ENCODE assay signal across 11 cellular contexts in genomic region chr12:94714378-94714777, GRCh38.
DNase-seq lines count a peak whose midpoint lies in the region; FAIRE-seq and TF ChIP-seq lines count a peak whose summit lies in the region.
"Had no signal": no experiment of that assay in that cellular context is flagged by ENCODE, and none has a peak within 500 bp of the region (broad histone marks: within the 10 kb centered on the region; RNA-seq: fewer than 3 reads in every experiment).

No MANE protein-coding gene starts in this region.

- H3K36me3 Mint-ChIP-seq in chondrocyte (ENCODE audit: low read depth) = no peaks in the 10 kb centered on the region
- H3K36me3 Mint-ChIP-seq: immature natural killer cell had no signal

- TF ChIP-seq CTCF in RWPE1 (conservative IDR thresholded peaks at IDR 0.05; ENCODE audit: low read depth) (no peak), fibroblast of villous mesenchyme (IDR thresholded peaks at IDR 0.05; ENCODE audit: insufficient read depth, low read depth, low read length) (no peak), chondrocyte (IDR thresholded peaks at IDR 0.05) (no peak)

- CTCF ChIA-PET in RWPE1 (lab: Yijun Ruan, JAX) = interaction anchor here (0.6 kb wide), 2 partner anchors 20 to 536 kb away, joined by 3 read pairs; no protein-coding TSS in a partner anchor

- POLR2A ChIA-PET in RWPE1 (lab: Yijun Ruan, JAX; ENCODE audit: low non-redundant PET) = no interaction called here

- H3K4me1 ChIP-seq in skeletal muscle tissue (ENCODE audit: control insufficient read depth in 3 of 3, insufficient read depth in 3 of 3, low read length in 3 of 3) (peaks cover 15 to 20% (median 17%) of the 10 kb centered on the region in 3 donors), small intestine (ENCODE audit: control insufficient read depth in 2 of 2, insufficient read depth in 1 of 2, low read depth in 1 of 2, low read length in 1 of 2) (no peaks in the 10 kb centered on the region)
- H3K4me1 ChIP-seq: thyroid gland had no signal

- peak overlapping the region in 1 of 3 donors; percentile 24 for H3K9ac ChIP-seq in skeletal muscle tissue (ENCODE audit: low read depth in 1 of 3, low read length in 3 of 3)

- no peak for FAIRE-seq in small intestine (lab: Jason Lieb, UNC)
- FAIRE-seq: K562 had no signal

- H3K9me3 Mint-ChIP-seq in chondrocyte (ENCODE audit: low read depth) = no peaks in the 10 kb centered on the region
- H3K9me3 Mint-ChIP-seq: activated CD8-positive, alpha-beta T cell treated with anti-CD3 and anti-CD28 coated beads for 36 hours; immature natural killer cell had no signal

- H3K27me3 Mint-ChIP-seq in chondrocyte (ENCODE audit: low read depth) = peaks cover 2% of the 10 kb centered on the region
- H3K27me3 Mint-ChIP-seq: activated CD8-positive, alpha-beta T cell treated with anti-CD3 and anti-CD28 coated beads for 36 hours had no signal

- H3K27ac Mint-ChIP-seq in chondrocyte (ENCODE audit: unreplicated experiment) = no peak overlapping the region
- H3K27ac Mint-ChIP-seq: activated CD8-positive, alpha-beta T cell treated with anti-CD3 and anti-CD28 coated beads for 36 hours; immature natural killer cell had no signal

- H3K9me3 ChIP-seq in skeletal muscle tissue (ENCODE audit: control insufficient read depth in 3 of 3, low read length in 3 of 3) (no peaks in the 10 kb centered on the region), small intestine (ENCODE audit: control insufficient read depth, low read depth) (no peaks in the 10 kb centered on the region)
- H3K9me3 ChIP-seq: thyroid gland had no signal

- H3K4me3 ChIP-seq in fibroblast of villous mesenchyme (ENCODE audit: low read depth, low read length) (no peak overlapping the region), skeletal muscle tissue (ENCODE audit: low read length in 3 of 3) (no peak overlapping the region), small intestine (ENCODE audit: low read depth in 1 of 2, low read length in 2 of 2) (no peak overlapping the region)
- H3K4me3 ChIP-seq: K562, thyroid gland had no signal

- H3K27me3 ChIP-seq in skeletal muscle tissue (ENCODE audit: control insufficient read depth in 3 of 3, insufficient read depth in 3 of 3, low read length in 3 of 3) (no peaks in the 10 kb centered on the region), small intestine (ENCODE audit: control insufficient read depth in 2 of 2, insufficient read depth in 2 of 2, low read length in 2 of 2) (no peaks in the 10 kb centered on the region)
- H3K27me3 ChIP-seq: thyroid gland had no signal

- no peaks in the 10 kb centered on the region for H3K36me3 ChIP-seq in skeletal muscle tissue (ENCODE audit: control insufficient read depth in 3 of 3, insufficient read depth in 3 of 3, low read length in 3 of 3)
- H3K36me3 ChIP-seq in small intestine (ENCODE audit: control insufficient read depth in 2 of 2, insufficient read depth in 2 of 2, low read length in 2 of 2) = no peaks in the 10 kb centered on the region
- H3K36me3 ChIP-seq: thyroid gland had no signal

- H3K4me3 Mint-ChIP-seq in chondrocyte (ENCODE audit: unreplicated experiment) = no peak overlapping the region
- H3K4me3 Mint-ChIP-seq: activated CD8-positive, alpha-beta T cell treated with anti-CD3 and anti-CD28 coated beads for 36 hours; immature natural killer cell had no signal

- DNase-seq in HS-5 (ENCODE audit: low read depth) (peak; percentile 77), RWPE1 (ENCODE audit: low spot score) (peak; percentile 17), fibroblast of villous mesenchyme (ENCODE audit: low read depth) (peak; percentile 55), chondrocyte (ENCODE audit: low spot score) (no peak), small intestine (no peak)
- DNase-seq in stimulated activated CD4-positive, alpha-beta T cell treated with anti-CD3 and anti-CD28 coated beads, Interleukin-4, amount 100 ng/mL, for 24 hours = no peak
- DNase-seq: activated CD8-positive, alpha-beta T cell treated with anti-CD3 and anti-CD28 coated beads for 36 hours; immature natural killer cell; thyroid gland had no signal

- 81 to 87% (median 85%) methylated on average over 5 of the region's 5 CpGs for WGBS in small intestine, 3 donors

- H3K4me1 Mint-ChIP-seq in chondrocyte (ENCODE audit: low read depth) = peaks cover 13% of the 10 kb centered on the region
- H3K4me1 Mint-ChIP-seq: immature natural killer cell had no signal

- no peak overlapping the region for H3K27ac ChIP-seq in RWPE1
- H3K27ac ChIP-seq in skeletal muscle tissue (ENCODE audit: low read depth, low read length) = peak overlapping the region; percentile 80
- H3K27ac ChIP-seq in small intestine (ENCODE audit: low read depth in 1 of 2, low read length in 1 of 2) = no peak overlapping the region
- H3K27ac ChIP-seq: thyroid gland had no signal

Comparison
In these comparisons a context has a peak if more than half of its experiments do, and no peak if none do; other contexts are left out.
1. DNase-seq: peak in HS-5 (single experiment), RWPE1 (single experiment) and fibroblast of villous mesenchyme (single experiment); none in chondrocyte (single experiment), small intestine (single experiment) and stimulated activated CD4-positive, alpha-beta T cell treated with anti-CD3 and anti-CD28 coated beads, Interleukin-4, amount 100 ng/mL, for 24 hours (single experiment).